ENCODE assay signal across 23 cellular contexts in the genomic region with DNA sequence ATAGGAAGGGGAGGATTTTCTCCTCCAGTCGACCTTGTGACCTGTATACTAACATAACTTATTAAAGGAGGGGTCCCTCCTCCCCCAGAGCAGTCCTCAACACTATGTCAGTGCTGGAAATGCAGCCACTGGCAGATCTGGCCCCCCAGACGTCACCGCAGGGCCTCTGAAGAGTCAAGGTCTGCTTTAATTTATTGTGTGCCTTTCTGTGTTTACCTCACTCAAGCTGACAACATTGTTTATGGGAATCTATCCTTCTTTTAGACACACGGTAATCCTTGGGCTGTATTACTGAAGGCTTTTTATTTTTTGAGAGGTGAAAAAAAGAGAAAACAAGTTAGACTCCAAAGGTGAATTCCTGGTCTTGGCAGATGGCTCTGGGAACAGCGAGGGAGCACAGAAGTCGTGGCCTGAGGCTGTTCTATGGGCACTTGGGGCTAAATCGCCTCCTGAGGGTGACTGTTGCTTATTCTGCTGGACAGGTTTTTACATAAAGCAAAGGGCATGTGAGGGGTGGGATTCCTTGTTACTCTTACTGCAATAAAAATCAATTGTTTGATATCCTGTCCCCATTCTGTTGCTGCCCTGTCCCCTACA.
"Had no signal": no experiment of that assay in that cellular context is flagged by ENCODE, and none has a peak within 500 bp of the region (broad histone marks: within the 10 kb centered on the region; RNA-seq: fewer than 3 reads in every experiment).

No MANE protein-coding gene starts in this region.

- H3K27ac ChIP-seq: body of pancreas, heart right ventricle, skin epidermis, stomach, suprapubic skin, tibial artery had no signal

- H3K36me3 ChIP-seq: tibial artery had no signal

- ATAC-seq: activated CD4-positive, CD25-positive, alpha-beta regulatory T cell treated with anti-CD3 and anti-CD28 coated beads, Interleukin-2, amount 50 U/mL, for 24 hours; body of pancreas; heart right ventricle; naive thymus-derived CD8-positive, alpha-beta T cell; sciatic nerve; stimulated activated memory B cell treated with anti-CD40 and anti-IgM and Interleukin-4, amounts not matched to agents 10 μg/mL and 1 μg/mL and 100 μg/mL, for 72 hours had no signal

- H3K27ac Mint-ChIP-seq: activated naive CD8-positive, alpha-beta T cell; stimulated activated memory B cell treated with anti-CD40 and anti-IgM and Interleukin-4, amounts not matched to agents 10 μg/mL and 1 μg/mL and 100 μg/mL, for 72 hours had no signal

- H3K9me3 ChIP-seq: body of pancreas, stomach, suprapubic skin, tibial artery had no signal

- H3K27me3 Mint-ChIP-seq: stimulated activated memory B cell treated with anti-CD40 and anti-IgM and Interleukin-4, amounts not matched to agents 10 μg/mL and 1 μg/mL and 100 μg/mL, for 72 hours had no signal

- H3K4me1 ChIP-seq: body of pancreas, heart right ventricle, stomach, suprapubic skin, tibial artery had no signal

- H3K4me1 Mint-ChIP-seq: naive thymus-derived CD8-positive, alpha-beta T cell; stimulated activated memory B cell treated with anti-CD40 and anti-IgM and Interleukin-4, amounts not matched to agents 10 μg/mL and 1 μg/mL and 100 μg/mL, for 72 hours had no signal

- H3K4me3 Mint-ChIP-seq: activated naive CD8-positive, alpha-beta T cell; naive thymus-derived CD8-positive, alpha-beta T cell; stimulated activated memory B cell treated with anti-CD40 and anti-IgM and Interleukin-4, amounts not matched to agents 10 μg/mL and 1 μg/mL and 100 μg/mL, for 72 hours had no signal

- H3K36me3 Mint-ChIP-seq: activated naive CD8-positive, alpha-beta T cell; naive thymus-derived CD8-positive, alpha-beta T cell; stimulated activated memory B cell treated with anti-CD40 and anti-IgM and Interleukin-4, amounts not matched to agents 10 μg/mL and 1 μg/mL and 100 μg/mL, for 72 hours had no signal

- DNase-seq: activated CD4-positive, alpha-beta T cell treated with anti-CD3 and anti-CD28 coated beads for 48 hours; activated CD4-positive, alpha-beta T cell treated with anti-CD3 and anti-CD28 coated beads, Interleukin-2, amount 50 U/mL, for 48 hours; activated CD8-positive, alpha-beta memory T cell treated with anti-CD3 and anti-CD28 coated beads for 24 hours; activated effector memory CD4-positive, alpha-beta T cell treated with Interleukin-2 at 50 U/mL for 16 hours; activated naive CD4-positive, alpha-beta T cell treated with Interleukin-2 at 50 U/mL for 16 hours; aorta; body of pancreas; dermis blood vessel endothelial cell; effector CD8-positive, alpha-beta T cell; heart right ventricle; naive thymus-derived CD8-positive, alpha-beta T cell; stimulated activated CD4-positive, alpha-beta T cell treated with anti-CD3 and anti-CD28 coated beads, Interleukin-4, amount 100 ng/mL, for 24 hours; stimulated activated CD8-positive, alpha-beta memory T cell treated with anti-CD3 and anti-CD28 coated beads, Interleukin-4, amount 100 ng/mL, for 48 hours; stomach; tibial artery had no signal

- H3K4me3 ChIP-seq: body of pancreas, heart right ventricle, skin epidermis, stomach, suprapubic skin, tibial artery had no signal

- FAIRE-seq: colon, endometrium had no signal

- H3K9me3 Mint-ChIP-seq: naive thymus-derived CD8-positive, alpha-beta T cell; stimulated activated memory B cell treated with anti-CD40 and anti-IgM and Interleukin-4, amounts not matched to agents 10 μg/mL and 1 μg/mL and 100 μg/mL, for 72 hours had no signal

- H3K27me3 ChIP-seq: body of pancreas, heart right ventricle, stomach, suprapubic skin, tibial artery had no signal
